ENCODE assay signal across 21 cellular contexts in the genomic region with DNA sequence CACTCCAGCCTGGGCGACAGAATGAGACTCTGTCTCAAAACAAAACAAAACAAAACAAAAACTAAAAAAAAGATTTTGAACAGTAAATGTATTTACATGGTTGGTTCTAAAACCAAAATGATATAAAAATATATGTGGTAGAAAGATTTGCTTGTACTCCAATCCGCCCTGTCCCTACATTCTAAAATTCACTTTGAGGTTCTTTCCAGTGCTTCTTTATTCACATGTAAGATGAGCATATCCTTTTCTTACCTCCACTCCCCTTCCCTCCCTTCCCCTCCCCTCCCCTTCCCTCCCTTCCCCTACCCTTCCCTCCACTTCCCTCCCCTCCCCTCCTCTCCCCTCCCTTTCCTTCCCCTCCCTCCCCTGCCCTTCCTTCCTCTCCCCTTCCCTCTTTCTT. TPM values are rescaled to one million over a fixed set of nuclear protein-coding genes. Genes with fewer than 3 reads are reported as not detected.
DNase-seq lines count a peak whose midpoint lies in the region; ATAC-seq, FAIRE-seq and TF ChIP-seq lines count a peak whose summit lies in the region.
"Had no signal": no experiment of that assay in that cellular context is flagged by ENCODE, and none has a peak within 500 bp of the region (broad histone marks: within the 10 kb centered on the region; RNA-seq: fewer than 3 reads in every experiment).

No MANE protein-coding gene starts in this region.

- intact Hi-C loops in HepG2 (cut with micrococcal nuclease; ENCODE audit: unreplicated experiment) (no loop called here), right lobe of liver (cut with DNase I) (no loop called here)
- intact Hi-C loops in dendritic cell treated with granulocyte-macrophage colony-stimulating factor and Interleukin-4, amounts not matched to agents 40 ng/mL and 50 ng/mL, for 4 days (cut with micrococcal nuclease) = no loop called here

- FAIRE-seq in HepG2 (lab: Jason Lieb, UNC) = no peak
- FAIRE-seq: A549, D721Med, G401.6, GM12891 had no signal

- no peaks in the 10 kb centered on the region for H3K9me3 ChIP-seq in HepG2 (ENCODE audit: low read length)
- no peaks in the 10 kb centered on the region for H3K9me3 ChIP-seq in right lobe of liver
- H3K9me3 ChIP-seq: A549; BLaER1 treated with 17β-estradiol and CSF1 and Interleukin-3, amounts not matched to agents 10 nM and 100 nM; Caco-2 had no signal

- TF ChIP-seq POLR2A in HepG2 (IDR thresholded peaks at IDR 0.05; ENCODE audit: insufficient read depth in 1 of 2, low read depth in 2 of 2, low read length in 2 of 2) (no peak), right lobe of liver (IDR thresholded peaks at IDR 0.05) (no peak)

- H3K27me3 Mint-ChIP-seq in dendritic cell treated with granulocyte-macrophage colony-stimulating factor and Interleukin-4, amounts not matched to agents 40 ng/mL and 50 ng/mL, for 4 days = no peaks in the 10 kb centered on the region
- peaks cover 39% of the 10 kb centered on the region for H3K27me3 Mint-ChIP-seq in stimulated activated naive CD8-positive, alpha-beta T cell treated with anti-CD3 and anti-CD28 coated beads, Interleukin-15, amount 100 ng/mL, for 72 hours
- H3K27me3 Mint-ChIP-seq: CD4-positive, alpha-beta T cell had no signal

- H3K36me3 Mint-ChIP-seq in dendritic cell treated with granulocyte-macrophage colony-stimulating factor and Interleukin-4, amounts not matched to agents 40 ng/mL and 50 ng/mL, for 4 days (ENCODE audit: low read depth) = peaks cover 8% of the 10 kb centered on the region

- ATAC-seq in HepG2 (no peak), right lobe of liver (no peak), GM18511 (IDR thresholded peaks at IDR 0.05; ENCODE audit: unreplicated experiment) (no peak)
- ATAC-seq in stimulated activated naive CD8-positive, alpha-beta T cell treated with anti-CD3 and anti-CD28 coated beads, Interleukin-15, amount 100 ng/mL, for 72 hours = no peak
- ATAC-seq: A549; CD8-positive, alpha-beta T cell had no signal

- H3K4me1 Mint-ChIP-seq in dendritic cell treated with granulocyte-macrophage colony-stimulating factor and Interleukin-4, amounts not matched to agents 40 ng/mL and 50 ng/mL, for 4 days (ENCODE audit: low read depth) = peaks cover 31% of the 10 kb centered on the region
- peaks cover 24% of the 10 kb centered on the region for H3K4me1 Mint-ChIP-seq in stimulated activated naive CD8-positive, alpha-beta T cell treated with anti-CD3 and anti-CD28 coated beads, Interleukin-15, amount 100 ng/mL, for 72 hours

- no peaks in the 10 kb centered on the region for H3K36me3 ChIP-seq in HepG2 (replicated peaks in 1 of 2; ENCODE audit: control insufficient read depth in 1 of 2, insufficient read depth in 2 of 2, low read length in 2 of 2)
- no peaks in the 10 kb centered on the region for H3K36me3 ChIP-seq in right lobe of liver
- H3K36me3 ChIP-seq in H7 (replicated peaks; ENCODE audit: control insufficient read depth, insufficient read depth, low read length) = no peaks in the 10 kb centered on the region

- no peak overlapping the region for H3K4me3 Mint-ChIP-seq in dendritic cell treated with granulocyte-macrophage colony-stimulating factor and Interleukin-4, amounts not matched to agents 40 ng/mL and 50 ng/mL, for 4 days
- no peak overlapping the region for H3K4me3 Mint-ChIP-seq in stimulated activated naive CD8-positive, alpha-beta T cell treated with anti-CD3 and anti-CD28 coated beads, Interleukin-15, amount 100 ng/mL, for 72 hours
- H3K4me3 Mint-ChIP-seq: B cell; CD4-positive, alpha-beta T cell; CD8-positive, alpha-beta T cell had no signal

- DNase-seq in HepG2 (ENCODE audit: low spot score) (no peak), right lobe of liver (no peak), H7 (peak; percentile 6)
- DNase-seq in stimulated activated naive CD8-positive, alpha-beta T cell treated with anti-CD3 and anti-CD28 coated beads, Interleukin-15, amount 100 ng/mL, for 72 hours = no peak
- DNase-seq: AML-193; Caco-2; Calu3; CD4-positive, alpha-beta T cell; CD8-positive, alpha-beta T cell; DMS79 treated with DMSO at 0.1 percent for 48 hours; GF-D8 had no signal

- no peaks in the 10 kb centered on the region for H4K20me1 ChIP-seq in HepG2 (ENCODE audit: insufficient read depth, low read length)

- no TSS peak for BruUV-seq in HepG2 (replicated peaks; lab: Mats Ljungman, UMichigan)

- H3K9me3 Mint-ChIP-seq in dendritic cell treated with granulocyte-macrophage colony-stimulating factor and Interleukin-4, amounts not matched to agents 40 ng/mL and 50 ng/mL, for 4 days = no peaks in the 10 kb centered on the region
- H3K9me3 Mint-ChIP-seq in stimulated activated naive CD8-positive, alpha-beta T cell treated with anti-CD3 and anti-CD28 coated beads, Interleukin-15, amount 100 ng/mL, for 72 hours = no peaks in the 10 kb centered on the region
- H3K9me3 Mint-ChIP-seq: CD4-positive, alpha-beta T cell; CD8-positive, alpha-beta T cell had no signal

- TF ChIP-seq CTCF in HepG2 (CRISPR knock-in tag; IDR thresholded peaks at IDR 0.05) (no peak), right lobe of liver (IDR thresholded peaks at IDR 0.05) (no peak)

- 50% methylated on average over 2 of the region's 2 CpGs for WGBS in HepG2 (ENCODE audit: low lambda C conversion rate)
- WGBS in right lobe of liver (ENCODE audit: insufficient coverage, low coverage, low lambda C conversion rate, missing lambda C conversion rate) = 64% methylated on average over 2 of the region's 2 CpGs

- no peak overlapping the region for H3K27ac ChIP-seq in HepG2 (ENCODE audit: extremely low read length, insufficient read depth, low read length)
- H3K27ac ChIP-seq in right lobe of liver = no peak overlapping the region
- H3K27ac ChIP-seq: 22Rv1, C4-2B had no signal

- in situ Hi-C loops in HepG2 (cut with HindIII; ENCODE audit: extremely low pct_ligation_motif_present, low pct_unique_long_range_greater_than_20kb) = no loop called here

- H3K4me1 ChIP-seq in HepG2 (ENCODE audit: insufficient read depth, low read length) (peaks cover 18% of the 10 kb centered on the region), right lobe of liver (no peaks in the 10 kb centered on the region)

- POLR2A ChIA-PET in HepG2 (lab: Yijun Ruan, JAX) = no interaction called here

- H3K4me2 ChIP-seq in HepG2 (ENCODE audit: low read depth, low read length) = no peak overlapping the region
- H3K4me2 ChIP-seq: A549 had no signal

- TF ChIP-seq EP300 in HepG2 (IDR thresholded peaks at IDR 0.05; ENCODE audit: low read depth in 2 of 2, low read length in 2 of 2) = no peak
- no peak for TF ChIP-seq EP300 in HepG2 (CRISPR knock-in tag; IDR thresholded peaks at IDR 0.05; ENCODE audit: borderline replicate concordance)

- H3K27ac Mint-ChIP-seq in dendritic cell treated with granulocyte-macrophage colony-stimulating factor and Interleukin-4, amounts not matched to agents 40 ng/mL and 50 ng/mL, for 4 days = peak overlapping the region; percentile 59
- H3K27ac Mint-ChIP-seq in stimulated activated naive CD8-positive, alpha-beta T cell treated with anti-CD3 and anti-CD28 coated beads, Interleukin-15, amount 100 ng/mL, for 72 hours = no peak overlapping the region
- H3K27ac Mint-ChIP-seq: B cell; CD4-positive, alpha-beta T cell; CD8-positive, alpha-beta T cell had no signal

- H3K4me3 ChIP-seq in HepG2 (replicated peaks in 1 of 3; ENCODE audit: insufficient read depth in 1 of 3, low read depth in 2 of 3, low read length in 3 of 3) = no peak overlapping the region
- no peak overlapping the region for H3K4me3 ChIP-seq in right lobe of liver
- H3K4me3 ChIP-seq in H7 (ENCODE audit: insufficient read depth, low read depth, low read length) = no peak overlapping the region
- H3K4me3 ChIP-seq: A549; BLaER1 treated with 17β-estradiol and CSF1 and Interleukin-3, amounts not matched to agents 10 nM and 100 nM had no signal

- H3K79me2 ChIP-seq in HepG2 (ENCODE audit: insufficient read depth, low read length) = no peaks in the 10 kb centered on the region

- TF ChIP-seq RAD21 in HepG2 (CRISPR knock-in tag; IDR thresholded peaks at IDR 0.05) = no peak

- no peaks in the 10 kb centered on the region for H3K27me3 ChIP-seq in HepG2 (ENCODE audit: control insufficient read depth in 1 of 2, insufficient read depth in 2 of 2, low read length in 2 of 2)
- no peaks in the 10 kb centered on the region for H3K27me3 ChIP-seq in right lobe of liver
- no peaks in the 10 kb centered on the region for H3K27me3 ChIP-seq in H7 (ENCODE audit: control insufficient read depth, insufficient read depth, low read length)

- CTCF ChIA-PET in HepG2 (lab: Yijun Ruan, JAX; ENCODE audit: low intra/inter-chr PET ratio, low total read pairs) = interaction anchor here (2.2 kb wide), 1 partner anchor 182 kb away, joined by 5 read pairs; no protein-coding TSS in a partner anchor

- H2AFZ ChIP-seq in HepG2 (ENCODE audit: low read length) = no peak overlapping the region

- H3K9ac ChIP-seq in HepG2 (ENCODE audit: insufficient read depth, low read depth, low read length) = no peak overlapping the region
- H3K9ac ChIP-seq: BLaER1 treated with 17β-estradiol and CSF1 and Interleukin-3, amounts not matched to agents 10 nM and 100 nM had no signal

TF ChIP-seq in HepG2, 621 proteins besides CTCF, POLR2A, EP300 and RAD21 (continues in another document):
- peak; percentile 95 for TF ChIP-seq HNRNPK (IDR thresholded peaks at IDR 0.05; ENCODE audit: low read depth, low read length, poor library complexity, severe bottlenecking)

RNA-seq across cellular contexts. Expression of gene RAP1GAP2, which starts 34.4 kb away (rescaled TPM):
- 7.7 and 10.9 TPM in 2 replicates for total RNA-seq in HepG2 (2016; rRNA removed; fragmentation: Illumina TruSeq; extraction: Trizol)
- 3.6 and 4.3 TPM in 2 replicates for total RNA-seq in HepG2 (2016; cell fraction: cytosol; rRNA removed; fragmentation: Illumina TruSeq; extraction: Trizol; ENCODE audit: low read depth)
- total RNA-seq in HepG2 (2016; cell fraction: insoluble cytoplasmic fraction; rRNA removed; fragmentation: Illumina TruSeq; extraction: Trizol) = 7.7 and 11.5 TPM in 2 replicates
- 9.3 and 12.1 TPM in 2 replicates for total RNA-seq in HepG2 (2016; cell fraction: membrane; rRNA removed; fragmentation: Illumina TruSeq; extraction: Trizol)
- 6.5 and 8.4 TPM in 2 replicates for total RNA-seq in HepG2 (2016; cell fraction: nucleus; rRNA removed; fragmentation: Illumina TruSeq; extraction: Trizol)
- polyA plus RNA-seq in HepG2 (2011; rRNA removed) = 10.0 and 12.0 TPM in 2 replicates
- 6.2 and 9.1 TPM in 2 replicates for polyA plus RNA-seq in HepG2 (2011; cell fraction: cytosol; rRNA removed)
- polyA plus RNA-seq in HepG2 (2011; cell fraction: nucleus; rRNA removed) = 36.9 and 43.8 TPM in 2 replicates
- polyA plus RNA-seq in HepG2 (2012) = 7.9 and 8.0 TPM in 2 replicates
- polyA plus RNA-seq in HepG2 (2016; cell fraction: cytosol; fragmentation: Illumina TruSeq; extraction: Trizol; ENCODE audit: low read depth) = 2.3 and 2.5 TPM in 2 replicates
- 6.1 and 8.2 TPM in 2 replicates for polyA plus RNA-seq in HepG2 (2016; cell fraction: insoluble cytoplasmic fraction; fragmentation: Illumina TruSeq; extraction: Trizol; ENCODE audit: low read depth)
- 5.5 and 6.5 TPM in 2 replicates for polyA plus RNA-seq in HepG2 (2016; cell fraction: membrane; fragmentation: Illumina TruSeq; extraction: Trizol; ENCODE audit: low read depth)
- 16.0 and 18.0 TPM in 2 replicates for polyA plus RNA-seq in HepG2 (2016; cell fraction: nucleus; fragmentation: Illumina TruSeq; extraction: Trizol; ENCODE audit: insufficient read depth, low read depth)
- 15.6 and 31.7 TPM in 2 replicates for polyA minus RNA-seq in HepG2 (2011; rRNA and poly(A)+ RNA removed; ENCODE audit: low replicate concordance)
- polyA minus RNA-seq in HepG2 (2011; cell fraction: cytosol; rRNA and poly(A)+ RNA removed) = 9.0 and 11.7 TPM in 2 replicates
- 9.1 and 12.2 TPM in 2 replicates for polyA minus RNA-seq in HepG2 (2011; cell fraction: nucleus; rRNA and poly(A)+ RNA removed)
- total RNA-seq in right lobe of liver = 1 to 10 TPM; 1.0 to 3.8 (median 1.8) TPM
- total RNA-seq in H7 (2014; rRNA removed; shearing (Covaris generic)) = 35.5 and 45.7 TPM in 2 replicates
